Comparison of ENCODE assay signal across 21 cellular contexts in the genomic region with DNA sequence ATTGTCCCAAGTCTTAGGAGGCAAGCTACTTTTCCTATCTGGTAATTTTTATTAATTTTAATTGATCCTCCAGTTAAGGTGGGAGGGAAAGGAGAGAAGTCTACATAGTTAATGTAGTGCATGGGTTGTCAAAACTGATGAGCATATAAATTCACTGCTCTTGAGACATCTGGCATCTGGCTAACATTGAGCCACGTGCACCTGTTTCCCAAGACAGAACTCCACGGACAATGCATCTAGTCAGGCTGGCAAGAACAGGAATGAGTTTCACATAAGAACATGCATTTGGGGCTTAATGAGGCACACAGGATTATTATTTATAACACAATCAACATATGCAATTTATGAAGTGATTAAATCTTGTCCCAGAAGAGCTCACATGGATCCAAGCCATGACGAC.
"Had no signal": no experiment of that assay in that cellular context is flagged by ENCODE, and none has a peak within 500 bp of the region (broad histone marks: within the 10 kb centered on the region; RNA-seq: fewer than 3 reads in every experiment).

No MANE protein-coding gene starts in this region.

- H3K27ac Mint-ChIP-seq: naive thymus-derived CD4-positive, alpha-beta T cell; nephron progenitor cell had no signal

- H3K27me3 ChIP-seq: dorsolateral prefrontal cortex, heart left ventricle, neutrophil, stomach, transverse colon had no signal

- H3K4me3 Mint-ChIP-seq: naive thymus-derived CD4-positive, alpha-beta T cell; nephron progenitor cell had no signal

- H3K4me3 ChIP-seq: dorsolateral prefrontal cortex, heart left ventricle, psoas muscle, skin epidermis, stomach, thoracic aorta, transverse colon had no signal

- ATAC-seq: esophagus mucosa; heart left ventricle; left colon; left ventricle myocardium superior; naive thymus-derived CD4-positive, alpha-beta T cell; sciatic nerve had no signal

- H3K9me3 Mint-ChIP-seq: nephron progenitor cell had no signal

- H3K4me1 Mint-ChIP-seq: naive thymus-derived CD4-positive, alpha-beta T cell; nephron progenitor cell had no signal

- DNase-seq: cortex of kidney; dorsolateral prefrontal cortex; effector memory CD4-positive, alpha-beta T cell; heart left ventricle; hippocampal formation; left colon; left ventricle myocardium superior; mesendoderm; naive thymus-derived CD4-positive, alpha-beta T cell; nephron progenitor cell; psoas muscle; stimulated activated CD4-positive, alpha-beta T cell treated with anti-CD3 and anti-CD28 coated beads, Interleukin-12 subunit alpha, Interleukin-12 subunit beta, amount 100 ng/mL, for 4 hours; stimulated activated naive CD4-positive, alpha-beta T cell; stomach; substantia nigra; transverse colon had no signal

- H3K9me3 ChIP-seq: heart left ventricle, neutrophil, psoas muscle, stomach, thoracic aorta, transverse colon had no signal

- H3K4me1 ChIP-seq: heart left ventricle, psoas muscle, stomach had no signal

- H3K36me3 ChIP-seq: heart left ventricle, neutrophil, stomach, thoracic aorta, transverse colon had no signal

- H3K36me3 Mint-ChIP-seq: naive thymus-derived CD4-positive, alpha-beta T cell had no signal

- H3K27ac ChIP-seq: dorsolateral prefrontal cortex, heart left ventricle, neutrophil, psoas muscle, skin epidermis, stomach, thoracic aorta, transverse colon had no signal
